In genomic region chr7:142542938-142543337, GRCh38 we compare ENCODE assay signal across 19 cellular contexts.
DNase-seq lines count a peak whose midpoint lies in the region; ATAC-seq, FAIRE-seq and TF ChIP-seq lines count a peak whose summit lies in the region.
"Had no signal": no experiment of that assay in that cellular context is flagged by ENCODE, and none has a peak within 500 bp of the region (broad histone marks: within the 10 kb centered on the region; RNA-seq: fewer than 3 reads in every experiment).

No MANE protein-coding gene starts in this region.

- no peaks in the 10 kb centered on the region for H3K27me3 Mint-ChIP-seq in activated CD4-positive, alpha-beta memory T cell treated with anti-CD3 and anti-CD28 coated beads for 36 hours
- H3K27me3 Mint-ChIP-seq: naive thymus-derived CD8-positive, alpha-beta T cell had no signal

- no peaks in the 10 kb centered on the region for H4K20me1 ChIP-seq in GM23248 (ENCODE audit: insufficient read depth)

- intact Hi-C loops in activated CD4-positive, alpha-beta memory T cell treated with anti-CD3 and anti-CD28 coated beads for 36 hours (cut with micrococcal nuclease): no loop called here

- DNase-seq in ACHN (peak; percentile 33), GM23248 (peak; percentile 66), foreskin keratinocyte (no peak), LoVo (ENCODE audit: low spot score) (no peak), retina (no peak), D721Med (ENCODE audit: insufficient read length, low spot score) (no peak)
- no peak for DNase-seq in activated CD4-positive, alpha-beta memory T cell treated with anti-CD3 and anti-CD28 coated beads for 36 hours
- DNase-seq: Caco-2; esophagus squamous epithelium; naive thymus-derived CD8-positive, alpha-beta T cell; NCI-H510A; SIG-M5; stimulated activated naive CD8-positive, alpha-beta T cell treated with anti-CD3 and anti-CD28 coated beads, Interleukin-15, Interleukin-2, amounts not matched to agents 100 U/mL and 50 U/mL, for 24 hours; upper lobe of right lung had no signal

- no peak overlapping the region for H3K4me2 ChIP-seq in GM23248 (ENCODE audit: unreplicated experiment)

- ATAC-seq in foreskin keratinocyte (peak; percentile 29), GM21381 (IDR thresholded peaks at IDR 0.05; ENCODE audit: unreplicated experiment) (no peak)
- ATAC-seq: naive thymus-derived CD8-positive, alpha-beta T cell; stimulated activated naive CD8-positive, alpha-beta T cell treated with anti-CD3 and anti-CD28 coated beads, Interleukin-15, Interleukin-2, amounts not matched to agents 100 U/mL and 50 U/mL, for 24 hours; upper lobe of right lung had no signal

- peaks cover 31% of the 10 kb centered on the region for H3K4me1 ChIP-seq in GM23248 (ENCODE audit: insufficient read depth)
- H3K4me1 ChIP-seq in foreskin keratinocyte: no peaks in the 10 kb centered on the region
- H3K4me1 ChIP-seq: Caco-2, esophagus squamous epithelium, upper lobe of right lung had no signal

- peaks cover 22% of the 10 kb centered on the region for H3K4me1 Mint-ChIP-seq in activated CD4-positive, alpha-beta memory T cell treated with anti-CD3 and anti-CD28 coated beads for 36 hours (ENCODE audit: low read depth)

- H3K27ac Mint-ChIP-seq in activated CD4-positive, alpha-beta memory T cell treated with anti-CD3 and anti-CD28 coated beads for 36 hours: peak overlapping the region; percentile 47
- H3K27ac Mint-ChIP-seq: activated T-helper 1 cell treated with anti-CD3 and anti-CD28 coated beads, Interleukin-12 subunit alpha, Interleukin-12 subunit beta, Interleukin-2, Interleukin-4 antibody, amounts not matched to agents 30 ng/mL and 10 ng/mL and 1 ng/mL, durations not matched to agents 14 hours and 24 hours and 36 hours; IgD-negative memory B cell had no signal

- H3K36me3 Mint-ChIP-seq in activated CD4-positive, alpha-beta memory T cell treated with anti-CD3 and anti-CD28 coated beads for 36 hours: no peaks in the 10 kb centered on the region
- H3K36me3 Mint-ChIP-seq: IgD-negative memory B cell; naive thymus-derived CD8-positive, alpha-beta T cell had no signal

- in situ Hi-C loops in ACHN (cut with HindIII; ENCODE audit: low pct_ligation_motif_present, low pct_unique_long_range_greater_than_20kb, low sequenced_read_pairs) (no loop called here), GM23248 (cut with MboI) (no loop called here)

- CTCF ChIA-PET in activated CD4-positive, alpha-beta memory T cell treated with anti-CD3 and anti-CD28 coated beads for 36 hours (lab: Charles Lee): interaction anchor here (1.5 kb wide), 1 partner anchor 15 kb away, joined by 4 read pairs; no protein-coding TSS in a partner anchor

- no peak overlapping the region for H3K9ac ChIP-seq in GM23248

- WGBS in GM23248 (ENCODE audit: low coverage in 1 of 2, low lambda C conversion rate in 2 of 2, missing lambda C conversion rate in 2 of 2), 2 experiments: 49 to 56% methylated on average over 2 of the region's 2 CpGs

- no peak overlapping the region for H3K4me3 ChIP-seq in GM23248
- H3K4me3 ChIP-seq: esophagus squamous epithelium, upper lobe of right lung had no signal

- H3K27ac ChIP-seq in GM23248: no peak overlapping the region
- no peak overlapping the region for H3K27ac ChIP-seq in foreskin keratinocyte
- H3K27ac ChIP-seq: esophagus squamous epithelium, upper lobe of right lung had no signal

- H3K27me3 ChIP-seq in GM23248 (replicated peaks; ENCODE audit: insufficient read depth) (no peaks in the 10 kb centered on the region), foreskin keratinocyte (no peaks in the 10 kb centered on the region)
- H3K27me3 ChIP-seq: esophagus squamous epithelium, upper lobe of right lung had no signal

- H3K9me3 Mint-ChIP-seq in activated CD4-positive, alpha-beta memory T cell treated with anti-CD3 and anti-CD28 coated beads for 36 hours: no peaks in the 10 kb centered on the region
- H3K9me3 Mint-ChIP-seq: activated T-helper 1 cell treated with anti-CD3 and anti-CD28 coated beads, Interleukin-12 subunit alpha, Interleukin-12 subunit beta, Interleukin-2, Interleukin-4 antibody, amounts not matched to agents 30 ng/mL and 10 ng/mL and 1 ng/mL, durations not matched to agents 14 hours and 24 hours and 36 hours; IgD-negative memory B cell; naive thymus-derived CD8-positive, alpha-beta T cell had no signal

- H3K36me3 ChIP-seq in GM23248 (ENCODE audit: low read depth): no peaks in the 10 kb centered on the region
- H3K36me3 ChIP-seq: esophagus squamous epithelium, upper lobe of right lung had no signal

- H3K9me2 ChIP-seq in GM23248 (ENCODE audit: insufficient read depth): no peaks in the 10 kb centered on the region

- no peaks in the 10 kb centered on the region for H3K9me3 ChIP-seq in GM23248 (ENCODE audit: low read depth)
- H3K9me3 ChIP-seq: Caco-2, esophagus squamous epithelium, upper lobe of right lung had no signal

- H3F3A ChIP-seq in GM23248 (ENCODE audit: insufficient read depth): peaks cover 23% of the 10 kb centered on the region

- no peak overlapping the region for H2AFZ ChIP-seq in GM23248

- H3K4me3 Mint-ChIP-seq in activated CD4-positive, alpha-beta memory T cell treated with anti-CD3 and anti-CD28 coated beads for 36 hours: no peak overlapping the region
- H3K4me3 Mint-ChIP-seq: activated T-helper 1 cell treated with anti-CD3 and anti-CD28 coated beads, Interleukin-12 subunit alpha, Interleukin-12 subunit beta, Interleukin-2, Interleukin-4 antibody, amounts not matched to agents 30 ng/mL and 10 ng/mL and 1 ng/mL, durations not matched to agents 14 hours and 24 hours and 36 hours; IgD-negative memory B cell had no signal

- FAIRE-seq in D721Med (lab: Jason Lieb, UNC): no peak
- FAIRE-seq: GM18507, GM19239 had no signal

- no peak for TF ChIP-seq CTCF in foreskin keratinocyte (conservative IDR thresholded peaks at IDR 0.05)
- TF ChIP-seq CTCF in D721Med (IDR thresholded peaks at IDR 0.05; ENCODE audit: insufficient read depth, missing control alignments): no peak

- H3K79me2 ChIP-seq in GM23248 (ENCODE audit: insufficient read depth): no peaks in the 10 kb centered on the region

- POLR2A ChIA-PET in activated CD4-positive, alpha-beta memory T cell treated with anti-CD3 and anti-CD28 coated beads for 36 hours (lab: Charles Lee): no interaction called here

Comparison
In these comparisons a context has a peak if more than half of its experiments do, and no peak if none do; other contexts are left out.
1. DNase-seq: peak in ACHN (single experiment) and GM23248 (single experiment); none in activated CD4-positive, alpha-beta memory T cell treated with anti-CD3 and anti-CD28 coated beads for 36 hours (single experiment), foreskin keratinocyte (0 of 2), LoVo (single experiment), retina (single experiment) and D721Med (single experiment).